ENCODE assay signal across 9 cellular contexts in genomic region chr11:19915808-19916207, GRCh38.
"Had no signal": no experiment of that assay in that cellular context is flagged by ENCODE, and none has a peak within 500 bp of the region (broad histone marks: within the 10 kb centered on the region; RNA-seq: fewer than 3 reads in every experiment).

No MANE protein-coding gene starts in this region.

- H3K27ac Mint-ChIP-seq: HFFc6 had no signal

- H3K9me3 ChIP-seq: HAP-1 had no signal

- H3K4me3 ChIP-seq: HAP-1 had no signal

- H3K36me3 ChIP-seq: HAP-1 had no signal

- H3K9me3 Mint-ChIP-seq: HFFc6 had no signal

- H3K4me3 Mint-ChIP-seq: HFFc6 had no signal

- DNase-seq: GOT3, H7, HFFc6, IMR-90, KBM-7 had no signal

- H3K4me2 ChIP-seq: KMS-11 had no signal

- ATAC-seq: HCT116 had no signal

- H3K27ac ChIP-seq: HL-60, KMS-11 had no signal
